1 cellular context compared by ENCODE assay signal in genomic region chr10:24642921-24643678, GRCh38.
TF ChIP-seq lines count a peak whose summit lies in the region.

No MANE protein-coding gene starts in this region.

TF ChIP-seq in GM12878, 131 proteins besides CTCF, POLR2A, EP300 and RAD21 (continued from another document and continues in another):
- TF ChIP-seq SKIL (IDR thresholded peaks at IDR 0.05; ENCODE audit: low read depth, poor library complexity, severe bottlenecking) (peak; percentile 36), DPF2 (IDR thresholded peaks at IDR 0.05) (no peak), TBL1XR1 (IDR thresholded peaks at IDR 0.05; ENCODE audit: low read depth, low read length) (no peak), RUNX3 (IDR thresholded peaks at IDR 0.05; ENCODE audit: low read length) (peak; percentile 62), HDAC2 (IDR thresholded peaks at IDR 0.05) (no peak), SP1 (IDR thresholded peaks at IDR 0.05; ENCODE audit: low read depth, low read length) (no peak), TCF7 (IDR thresholded peaks at IDR 0.05; ENCODE audit: borderline replicate concordance) (peak; percentile 23; the same call in 1 of the 2 replicates), ZBED1 (IDR thresholded peaks at IDR 0.05; ENCODE audit: borderline replicate concordance) (0 out of 2 replicates have a peak, but pooled peaks have one; percentile 46), ZNF24 (IDR thresholded peaks at IDR 0.05) (peak; percentile 44; the same call in 1 of the 2 replicates), STAT1 (conservative IDR thresholded peaks at IDR 0.05) (no peak), CHD1 (IDR thresholded peaks at IDR 0.05; ENCODE audit: low read depth, low read length) (no peak), MYB (IDR thresholded peaks at IDR 0.05; ENCODE audit: borderline replicate concordance, low read depth, low read length) (no peak), CEBPB (IDR thresholded peaks at IDR 0.05; ENCODE audit: borderline replicate concordance in 1 of 2, low read depth in 2 of 2, low read length in 2 of 2) (peak in 1 of 2 experiments; percentile 47; a peak in 1 of 4 replicates), EGR1 (IDR thresholded peaks at IDR 0.05; ENCODE audit: borderline replicate concordance in 1 of 2, low read depth in 2 of 2, low read length in 2 of 2) (no peak), ZNF622 (IDR thresholded peaks at IDR 0.05) (no peak), ZBTB4 (CRISPR knock-in tag; IDR thresholded peaks at IDR 0.05) (no peak), MAX (IDR thresholded peaks at IDR 0.05; ENCODE audit: low read depth, low read length) (no peak), BCL11A (IDR thresholded peaks at IDR 0.05; ENCODE audit: low read depth, low read length) (no peak), LARP7 (IDR thresholded peaks at IDR 0.05) (no peak), NFYA (IDR thresholded peaks at IDR 0.05; ENCODE audit: borderline replicate concordance, low read depth, low read length) (no peak), SIN3A (IDR thresholded peaks at IDR 0.05; ENCODE audit: low read depth, low read length) (no peak), PKNOX1 (IDR thresholded peaks at IDR 0.05) (peak; percentile 74; the same call in 1 of the 2 replicates), IKZF2 (IDR thresholded peaks at IDR 0.05) (peak in 1 of 2 experiments; percentile 26; a peak in 1 of 4 replicates), ZBTB40 (IDR thresholded peaks at IDR 0.05; ENCODE audit: borderline replicate concordance) (no peak), KDM1A (IDR thresholded peaks at IDR 0.05; ENCODE audit: borderline replicate concordance) (no peak), SMC3 (IDR thresholded peaks at IDR 0.05; ENCODE audit: borderline replicate concordance, low read length) (peak; percentile 84), ZNF384 (IDR thresholded peaks at IDR 0.05; ENCODE audit: borderline replicate concordance, low read depth, low read length) (no peak), EZH2 (IDR thresholded peaks at IDR 0.05; ENCODE audit: borderline replicate concordance, control insufficient read depth, low read depth, low read length) (no peak), IRF4 (IDR thresholded peaks at IDR 0.05; ENCODE audit: low read depth, low read length) (peak; percentile 64; the same call in 1 of the 2 replicates), NR2C2 (IDR thresholded peaks at IDR 0.05; ENCODE audit: borderline replicate concordance, control insufficient read depth, insufficient read length, low read depth) (no peak), RBBP5 (conservative IDR thresholded peaks at IDR 0.05) (no peak), SRF (IDR thresholded peaks at IDR 0.05; ENCODE audit: low read depth in 2 of 2, low read length in 2 of 2) (no peak), MEF2A (IDR thresholded peaks at IDR 0.05; ENCODE audit: insufficient read depth, low read depth, low read length) (peak; percentile 84), CREM (IDR thresholded peaks at IDR 0.05; ENCODE audit: low read depth) (peak; percentile 24; the same call in 1 of the 2 replicates), BRCA1 (IDR thresholded peaks at IDR 0.05; ENCODE audit: low read depth, low read length) (no peak), KAT2A (conservative IDR thresholded peaks at IDR 0.05; ENCODE audit: control insufficient read depth, low read depth, low read length) (no peak), SMARCA5 (IDR thresholded peaks at IDR 0.05) (peak; percentile 91; the same call in 1 of the 2 replicates), KLF5 (IDR thresholded peaks at IDR 0.05; ENCODE audit: partially characterized antibody) (no peak), FOXM1 (IDR thresholded peaks at IDR 0.05; ENCODE audit: low read depth, low read length) (peak; percentile 42; the same call in 1 of the 2 replicates), USF1 (IDR thresholded peaks at IDR 0.05; ENCODE audit: borderline replicate concordance, extremely low read length, insufficient read depth, low read depth, low read length) (no peak)
- TF ChIP-seq, protein P1, sequence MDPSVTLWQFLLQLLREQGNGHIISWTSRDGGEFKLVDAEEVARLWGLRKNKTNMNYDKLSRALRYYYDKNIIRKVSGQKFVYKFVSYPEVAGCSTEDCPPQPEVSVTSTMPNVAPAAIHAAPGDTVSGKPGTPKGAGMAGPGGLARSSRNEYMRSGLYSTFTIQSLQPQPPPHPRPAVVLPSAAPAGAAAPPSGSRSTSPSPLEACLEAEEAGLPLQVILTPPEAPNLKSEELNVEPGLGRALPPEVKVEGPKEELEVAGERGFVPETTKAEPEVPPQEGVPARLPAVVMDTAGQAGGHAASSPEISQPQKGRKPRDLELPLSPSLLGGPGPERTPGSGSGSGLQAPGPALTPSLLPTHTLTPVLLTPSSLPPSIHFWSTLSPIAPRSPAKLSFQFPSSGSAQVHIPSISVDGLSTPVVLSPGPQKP (IDR thresholded peaks at IDR 0.05; ENCODE audit: low read depth, low read length), result no peak
- TF ChIP-seq, protein P2, sequence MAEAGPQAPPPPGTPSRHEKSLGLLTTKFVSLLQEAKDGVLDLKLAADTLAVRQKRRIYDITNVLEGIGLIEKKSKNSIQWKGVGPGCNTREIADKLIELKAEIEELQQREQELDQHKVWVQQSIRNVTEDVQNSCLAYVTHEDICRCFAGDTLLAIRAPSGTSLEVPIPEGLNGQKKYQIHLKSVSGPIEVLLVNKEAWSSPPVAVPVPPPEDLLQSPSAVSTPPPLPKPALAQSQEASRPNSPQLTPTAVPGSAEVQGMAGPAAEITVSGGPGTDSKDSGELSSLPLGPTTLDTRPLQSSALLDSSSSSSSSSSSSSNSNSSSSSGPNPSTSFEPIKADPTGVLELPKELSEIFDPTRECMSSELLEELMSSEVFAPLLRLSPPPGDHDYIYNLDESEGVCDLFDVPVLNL (IDR thresholded peaks at IDR 0.05; ENCODE audit: low read depth, low read length), result no peak
- TF ChIP-seq, protein P3, sequence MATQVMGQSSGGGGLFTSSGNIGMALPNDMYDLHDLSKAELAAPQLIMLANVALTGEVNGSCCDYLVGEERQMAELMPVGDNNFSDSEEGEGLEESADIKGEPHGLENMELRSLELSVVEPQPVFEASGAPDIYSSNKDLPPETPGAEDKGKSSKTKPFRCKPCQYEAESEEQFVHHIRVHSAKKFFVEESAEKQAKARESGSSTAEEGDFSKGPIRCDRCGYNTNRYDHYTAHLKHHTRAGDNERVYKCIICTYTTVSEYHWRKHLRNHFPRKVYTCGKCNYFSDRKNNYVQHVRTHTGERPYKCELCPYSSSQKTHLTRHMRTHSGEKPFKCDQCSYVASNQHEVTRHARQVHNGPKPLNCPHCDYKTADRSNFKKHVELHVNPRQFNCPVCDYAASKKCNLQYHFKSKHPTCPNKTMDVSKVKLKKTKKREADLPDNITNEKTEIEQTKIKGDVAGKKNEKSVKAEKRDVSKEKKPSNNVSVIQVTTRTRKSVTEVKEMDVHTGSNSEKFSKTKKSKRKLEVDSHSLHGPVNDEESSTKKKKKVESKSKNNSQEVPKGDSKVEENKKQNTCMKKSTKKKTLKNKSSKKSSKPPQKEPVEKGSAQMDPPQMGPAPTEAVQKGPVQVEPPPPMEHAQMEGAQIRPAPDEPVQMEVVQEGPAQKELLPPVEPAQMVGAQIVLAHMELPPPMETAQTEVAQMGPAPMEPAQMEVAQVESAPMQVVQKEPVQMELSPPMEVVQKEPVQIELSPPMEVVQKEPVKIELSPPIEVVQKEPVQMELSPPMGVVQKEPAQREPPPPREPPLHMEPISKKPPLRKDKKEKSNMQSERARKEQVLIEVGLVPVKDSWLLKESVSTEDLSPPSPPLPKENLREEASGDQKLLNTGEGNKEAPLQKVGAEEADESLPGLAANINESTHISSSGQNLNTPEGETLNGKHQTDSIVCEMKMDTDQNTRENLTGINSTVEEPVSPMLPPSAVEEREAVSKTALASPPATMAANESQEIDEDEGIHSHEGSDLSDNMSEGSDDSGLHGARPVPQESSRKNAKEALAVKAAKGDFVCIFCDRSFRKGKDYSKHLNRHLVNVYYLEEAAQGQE (IDR thresholded peaks at IDR 0.05; ENCODE audit: low read depth, low read length), result no peak
- TF ChIP-seq, protein P4, sequence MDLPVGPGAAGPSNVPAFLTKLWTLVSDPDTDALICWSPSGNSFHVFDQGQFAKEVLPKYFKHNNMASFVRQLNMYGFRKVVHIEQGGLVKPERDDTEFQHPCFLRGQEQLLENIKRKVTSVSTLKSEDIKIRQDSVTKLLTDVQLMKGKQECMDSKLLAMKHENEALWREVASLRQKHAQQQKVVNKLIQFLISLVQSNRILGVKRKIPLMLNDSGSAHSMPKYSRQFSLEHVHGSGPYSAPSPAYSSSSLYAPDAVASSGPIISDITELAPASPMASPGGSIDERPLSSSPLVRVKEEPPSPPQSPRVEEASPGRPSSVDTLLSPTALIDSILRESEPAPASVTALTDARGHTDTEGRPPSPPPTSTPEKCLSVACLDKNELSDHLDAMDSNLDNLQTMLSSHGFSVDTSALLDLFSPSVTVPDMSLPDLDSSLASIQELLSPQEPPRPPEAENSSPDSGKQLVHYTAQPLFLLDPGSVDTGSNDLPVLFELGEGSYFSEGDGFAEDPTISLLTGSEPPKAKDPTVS (IDR thresholded peaks at IDR 0.05; ENCODE audit: low read depth, low read length), result no peak
